In genomic region chr18:28177828-28178635, GRCh38 we compare ENCODE assay signal across 8 cellular contexts. TPM values are rescaled to one million over a fixed set of nuclear protein-coding genes. Genes with fewer than 3 reads are reported as not detected.
DNase-seq lines count a peak whose midpoint lies in the region; ATAC-seq lines count a peak whose summit lies in the region.

No MANE protein-coding gene starts in this region.

- peaks cover 18% of the 10 kb centered on the region for H3K4me1 Mint-ChIP-seq in activated naive CD4-positive, alpha-beta T cell treated with anti-CD3 and anti-CD28 coated beads for 36 hours (ENCODE audit: low read depth)
- H3K4me1 Mint-ChIP-seq in activated naive CD8-positive, alpha-beta T cell treated with anti-CD3 and anti-CD28 coated beads for 36 hours = peaks cover 13% of the 10 kb centered on the region

- H3K27me3 Mint-ChIP-seq in activated naive CD4-positive, alpha-beta T cell treated with anti-CD3 and anti-CD28 coated beads for 36 hours (ENCODE audit: low read depth) = peaks cover 46% of the 10 kb centered on the region
- peaks cover 52% of the 10 kb centered on the region for H3K27me3 Mint-ChIP-seq in activated naive CD8-positive, alpha-beta T cell treated with anti-CD3 and anti-CD28 coated beads for 36 hours

- no peak for DNase-seq in activated naive CD4-positive, alpha-beta T cell treated with anti-CD3 and anti-CD28 coated beads for 36 hours
- DNase-seq in activated naive CD4-positive, alpha-beta T cell (lab: John Stamatoyannopoulos, UW) = no peak
- DNase-seq in NCI-H2029 treated with DMSO at 0.1 percent for 48 hours (lab: John Stamatoyannopoulos, UW) (peak; percentile 31), left ventricle myocardium superior (peak; percentile 83), posterior cingulate gyrus (peak; percentile 69 to 96 (median 82))
- peak; percentile 4 for DNase-seq in activated naive CD8-positive, alpha-beta T cell treated with anti-CD3 and anti-CD28 coated beads for 36 hours
- DNase-seq in activated CD4-positive, CD25-positive, alpha-beta regulatory T cell (lab: John Stamatoyannopoulos, UW) = no peak

- no peak overlapping the region for H3K27ac Mint-ChIP-seq in activated naive CD4-positive, alpha-beta T cell treated with anti-CD3 and anti-CD28 coated beads for 36 hours
- no peak overlapping the region for H3K27ac Mint-ChIP-seq in activated naive CD8-positive, alpha-beta T cell treated with anti-CD3 and anti-CD28 coated beads for 36 hours

- CTCF ChIA-PET in activated naive CD4-positive, alpha-beta T cell treated with anti-CD3 and anti-CD28 coated beads for 36 hours (lab: Charles Lee) = no interaction called here

- ATAC-seq in left ventricle myocardium superior (peak; percentile 57), HG02973 (IDR thresholded peaks at IDR 0.05; ENCODE audit: unreplicated experiment) (no peak)

- no peaks in the 10 kb centered on the region for H3K9me3 Mint-ChIP-seq in activated naive CD4-positive, alpha-beta T cell treated with anti-CD3 and anti-CD28 coated beads for 36 hours
- peaks cover 1% of the 10 kb centered on the region for H3K9me3 Mint-ChIP-seq in activated naive CD8-positive, alpha-beta T cell treated with anti-CD3 and anti-CD28 coated beads for 36 hours

- H3K4me3 Mint-ChIP-seq in activated naive CD4-positive, alpha-beta T cell treated with anti-CD3 and anti-CD28 coated beads for 36 hours = peak overlapping the region; percentile 66
- H3K4me3 Mint-ChIP-seq in activated naive CD8-positive, alpha-beta T cell treated with anti-CD3 and anti-CD28 coated beads for 36 hours = peak overlapping the region; percentile 25

- peaks cover 6% of the 10 kb centered on the region for H3K36me3 Mint-ChIP-seq in activated naive CD4-positive, alpha-beta T cell treated with anti-CD3 and anti-CD28 coated beads for 36 hours (ENCODE audit: low read depth)
- H3K36me3 Mint-ChIP-seq in activated naive CD8-positive, alpha-beta T cell treated with anti-CD3 and anti-CD28 coated beads for 36 hours = peaks cover 6% of the 10 kb centered on the region

- intact Hi-C loops in activated naive CD4-positive, alpha-beta T cell treated with anti-CD3 and anti-CD28 coated beads for 36 hours (cut with micrococcal nuclease) = loop anchor here (5.0 kb wide), 1 partner anchor 1926 kb away; no protein-coding TSS in a partner anchor
- intact Hi-C loops in left ventricle myocardium superior (cut with micrococcal nuclease) (no loop called here), posterior cingulate gyrus (cut with DNase I) (loop anchor here (5.0 to 10.0 kb wide), 3 partner anchors 91 to 573 kb away; no protein-coding TSS in a partner anchor)

RNA-seq across cellular contexts. Expression of gene CDH2, which starts 1.1 kb away (rescaled TPM):
- total RNA-seq in activated naive CD4-positive, alpha-beta T cell treated with anti-CD3 and anti-CD28 coated beads for 36 hours = not detected
- total RNA-seq in activated naive CD8-positive, alpha-beta T cell treated with anti-CD3 and anti-CD28 coated beads for 36 hours = under 1 TPM; 0.10 to 0.37 TPM
- 321 TPM for total RNA-seq in left ventricle myocardium superior

Comparison
In these comparisons a context has a peak if more than half of its experiments do, and no peak if none do; other contexts are left out.
1. DNase-seq: peak in NCI-H2029 treated with DMSO at 0.1 percent for 48 hours (single experiment), activated naive CD8-positive, alpha-beta T cell treated with anti-CD3 and anti-CD28 coated beads for 36 hours (single experiment), left ventricle myocardium superior (single experiment) and posterior cingulate gyrus (10 of 10); none in activated naive CD4-positive, alpha-beta T cell treated with anti-CD3 and anti-CD28 coated beads for 36 hours (single experiment), activated naive CD4-positive, alpha-beta T cell (0 of 4) and activated CD4-positive, CD25-positive, alpha-beta regulatory T cell (0 of 4).
2. RNA of gene CDH2, which starts 1.1 kb away (total RNA-seq): 321 TPM in left ventricle myocardium superior (single experiment); 0.10 to 0.37 TPM in activated naive CD8-positive, alpha-beta T cell treated with anti-CD3 and anti-CD28 coated beads for 36 hours and not detected in activated naive CD4-positive, alpha-beta T cell treated with anti-CD3 and anti-CD28 coated beads for 36 hours; every median in the first group is over 100 times any median in the second.